Comparison of ENCODE assay signal across 14 cellular contexts in genomic region chr7:108581655-108582491, GRCh38. TPM values are rescaled to one million over a fixed set of nuclear protein-coding genes. Genes with fewer than 3 reads are reported as not detected.
A peak's percentile ranks its signal among the peaks of the same experiment; 100 is the strongest.
DNase-seq lines count a peak whose midpoint lies in the region; ATAC-seq and TF ChIP-seq lines count a peak whose summit lies in the region.
"Had no signal": no experiment of that assay in that cellular context is flagged by ENCODE, and none has a peak within 500 bp of the region (broad histone marks: within the 10 kb centered on the region; RNA-seq: fewer than 3 reads in every experiment).

No MANE protein-coding gene starts in this region.

- H3K36me3 ChIP-seq in H7 (replicated peaks; ENCODE audit: control insufficient read depth, insufficient read depth, low read length) (no peaks in the 10 kb centered on the region), SK-N-SH (replicated peaks in 1 of 2; ENCODE audit: control insufficient read depth in 1 of 2, insufficient read depth in 2 of 2, low read length in 1 of 2) (peaks cover 0 to 2% of the 10 kb centered on the region in 2 experiments), iPS-20b (ENCODE audit: insufficient read depth, low read depth, low read length) (peaks cover 15% of the 10 kb centered on the region), MM.1S (replicated peaks; ENCODE audit: insufficient read depth, low read length) (no peaks in the 10 kb centered on the region)

- H3F3A ChIP-seq in SK-N-SH (replicated peaks; ENCODE audit: insufficient read depth) (no peaks in the 10 kb centered on the region), MM.1S (ENCODE audit: insufficient read depth, low read length) (no peaks in the 10 kb centered on the region)

- WGBS in SK-N-SH (ENCODE audit: low lambda C conversion rate), result 76% methylated on average over 4 of the region's 4 CpGs

- peaks cover 24% of the 10 kb centered on the region for H3K36me3 Mint-ChIP-seq in activated CD8-positive, alpha-beta T cell treated with anti-CD3 and anti-CD28 coated beads, Interleukin-2, amount 10 ng/mL, durations not matched to agents 7 days and 5 days (ENCODE audit: low read depth)

- H3K4me3 ChIP-seq in H7 (ENCODE audit: insufficient read depth, low read depth, low read length) (no peak overlapping the region), SK-N-SH (ENCODE audit: low read depth in 2 of 2, low read length in 1 of 2) (no peak overlapping the region), iPS-20b (ENCODE audit: low read length) (peak overlapping the region; percentile 21), MM.1S (ENCODE audit: low read length) (no peak overlapping the region)
- H3K4me3 ChIP-seq: heart left ventricle, suprapubic skin had no signal

- POLR2A ChIA-PET in SK-N-SH (lab: Yijun Ruan, JAX), result no interaction called here
- POLR2A ChIA-PET in activated CD8-positive, alpha-beta T cell treated with anti-CD3 and anti-CD28 coated beads, Interleukin-2, amount 10 ng/mL, durations not matched to agents 7 days and 5 days (lab: Charles Lee), result no interaction called here

- no peaks in the 10 kb centered on the region for H3K79me2 ChIP-seq in SK-N-SH (ENCODE audit: insufficient read depth)
- no peaks in the 10 kb centered on the region for H3K79me2 ChIP-seq in MM.1S (ENCODE audit: low read length)

- CTCF ChIA-PET in SK-N-SH (lab: Yijun Ruan, JAX), result no interaction called here
- CTCF ChIA-PET in activated CD8-positive, alpha-beta T cell treated with anti-CD3 and anti-CD28 coated beads, Interleukin-2, amount 10 ng/mL, durations not matched to agents 7 days and 5 days (lab: Charles Lee), result no interaction called here

- H2AFZ ChIP-seq in SK-N-SH (ENCODE audit: low read depth), result peak overlapping the region; percentile 7; the same call in 1 of the 2 replicates
- no peak overlapping the region for H2AFZ ChIP-seq in MM.1S (ENCODE audit: low read length)

- no peaks in the 10 kb centered on the region for H4K20me1 ChIP-seq in SK-N-SH (ENCODE audit: insufficient read depth)
- H4K20me1 ChIP-seq in MM.1S (ENCODE audit: insufficient read depth, low read length), result no peaks in the 10 kb centered on the region

- no peak overlapping the region for H3K4me2 ChIP-seq in SK-N-SH
- H3K4me2 ChIP-seq in MM.1S (ENCODE audit: low read depth, low read length), result no peak overlapping the region

- H3K9ac ChIP-seq in SK-N-SH (no peak overlapping the region), iPS-20b (ENCODE audit: low read depth, low read length) (no peak overlapping the region), MM.1S (ENCODE audit: low read length) (no peak overlapping the region)

- H3K4me1 Mint-ChIP-seq in activated CD8-positive, alpha-beta T cell treated with anti-CD3 and anti-CD28 coated beads, Interleukin-2, amount 10 ng/mL, durations not matched to agents 7 days and 5 days (ENCODE audit: low read depth), result no peaks in the 10 kb centered on the region

- H3K9me2 ChIP-seq in SK-N-SH, result no peaks in the 10 kb centered on the region
- no peaks in the 10 kb centered on the region for H3K9me2 ChIP-seq in MM.1S (replicated peaks; ENCODE audit: insufficient read depth, low read length)

- peaks cover 10% of the 10 kb centered on the region for H3K27me3 Mint-ChIP-seq in activated CD8-positive, alpha-beta T cell treated with anti-CD3 and anti-CD28 coated beads, Interleukin-2, amount 10 ng/mL, durations not matched to agents 7 days and 5 days (ENCODE audit: low read depth)

- peaks cover 4% of the 10 kb centered on the region for H3K9me3 Mint-ChIP-seq in activated CD8-positive, alpha-beta T cell treated with anti-CD3 and anti-CD28 coated beads, Interleukin-2, amount 10 ng/mL, durations not matched to agents 7 days and 5 days (ENCODE audit: insufficient read depth)

- no peak for ATAC-seq in HG03159 (IDR thresholded peaks at IDR 0.05; ENCODE audit: unreplicated experiment)
- ATAC-seq in activated CD8-positive, alpha-beta T cell treated with anti-CD3 and anti-CD28 coated beads, Interleukin-2, amount 10 ng/mL, durations not matched to agents 7 days and 5 days, result no peak
- ATAC-seq: heart left ventricle, sciatic nerve had no signal

- H3K27ac Mint-ChIP-seq in activated CD8-positive, alpha-beta T cell treated with anti-CD3 and anti-CD28 coated beads, Interleukin-2, amount 10 ng/mL, durations not matched to agents 7 days and 5 days, result no peak overlapping the region

- no peaks in the 10 kb centered on the region for H3K27me3 ChIP-seq in H7 (ENCODE audit: control insufficient read depth, insufficient read depth, low read length)
- no peaks in the 10 kb centered on the region for H3K27me3 ChIP-seq in SK-N-SH (ENCODE audit: insufficient read depth)
- H3K27me3 ChIP-seq in iPS-20b (ENCODE audit: insufficient read depth, low read length), result no peaks in the 10 kb centered on the region
- no peaks in the 10 kb centered on the region for H3K27me3 ChIP-seq in MM.1S (replicated peaks; ENCODE audit: insufficient read depth, low read length)
- H3K27me3 ChIP-seq: heart left ventricle, suprapubic skin had no signal

- peak overlapping the region in 1 of 2 experiments; percentile 47; a peak in 1 of 4 replicates for H3K27ac ChIP-seq in SK-N-SH (ENCODE audit: low read depth in 2 of 2, low read length in 1 of 2)
- H3K27ac ChIP-seq in iPS-20b (ENCODE audit: low read length), result peak overlapping the region; percentile 40
- no peak overlapping the region for H3K27ac ChIP-seq in MM.1S (ENCODE audit: low read length)
- H3K27ac ChIP-seq: heart left ventricle, suprapubic skin had no signal

- no peak for TF ChIP-seq CTCF in SK-N-SH (IDR thresholded peaks at IDR 0.05)
- no peak for TF ChIP-seq CTCF in MM.1S (IDR thresholded peaks at IDR 0.05; ENCODE audit: low read length)

- H3K4me3 Mint-ChIP-seq in activated CD8-positive, alpha-beta T cell treated with anti-CD3 and anti-CD28 coated beads, Interleukin-2, amount 10 ng/mL, durations not matched to agents 7 days and 5 days, result no peak overlapping the region

- DNase-seq in H7 (peak; percentile 45), SK-N-SH (no peak), renal cortical epithelial cell (ENCODE audit: low read depth) (peak; percentile 74), MM.1S (no peak)
- no peak for DNase-seq in activated CD8-positive, alpha-beta T cell treated with anti-CD3 and anti-CD28 coated beads, Interleukin-2, amount 10 ng/mL, durations not matched to agents 7 days and 5 days
- DNase-seq: activated CD8-positive, alpha-beta memory T cell treated with anti-CD3 and anti-CD28 coated beads, Interleukin-2, amount 50 U/mL, for 48 hours; effector memory CD4-positive, alpha-beta T cell; heart left ventricle; NCI-H1436; NCI-H526 had no signal

- H3K9me3 ChIP-seq in SK-N-SH (no peaks in the 10 kb centered on the region), iPS-20b (ENCODE audit: insufficient read depth, low read depth, low read length) (peaks cover 14% of the 10 kb centered on the region; the same call in 1 of the 2 replicates), MM.1S (replicated peaks; ENCODE audit: insufficient read depth, low read length) (no peaks in the 10 kb centered on the region)
- H3K9me3 ChIP-seq: suprapubic skin had no signal

- no peak for TF ChIP-seq EP300 in SK-N-SH (IDR thresholded peaks at IDR 0.05; ENCODE audit: borderline replicate concordance in 1 of 2, low read depth in 1 of 2, low read length in 1 of 2)

- no peak for TF ChIP-seq RAD21 in SK-N-SH (IDR thresholded peaks at IDR 0.05; ENCODE audit: low read length)

- H3K4me1 ChIP-seq in SK-N-SH (ENCODE audit: control insufficient read depth in 1 of 2, insufficient read depth in 2 of 2, low read depth in 1 of 2, low read length in 1 of 2) (peaks cover 0 to 2% of the 10 kb centered on the region in 2 experiments; a peak in 1 of 4 replicates), iPS-20b (ENCODE audit: insufficient read depth, low read length) (peaks cover 13% of the 10 kb centered on the region; the same call in 1 of the 2 replicates), MM.1S (ENCODE audit: low read length) (no peaks in the 10 kb centered on the region)
- H3K4me1 ChIP-seq: suprapubic skin had no signal

TF ChIP-seq in SK-N-SH, 30 proteins besides CTCF, POLR2A, EP300 and RAD21 (continues in another document):
- no peak for TF ChIP-seq GABPA (IDR thresholded peaks at IDR 0.05; ENCODE audit: low read depth)
- TF ChIP-seq, protein P1, sequence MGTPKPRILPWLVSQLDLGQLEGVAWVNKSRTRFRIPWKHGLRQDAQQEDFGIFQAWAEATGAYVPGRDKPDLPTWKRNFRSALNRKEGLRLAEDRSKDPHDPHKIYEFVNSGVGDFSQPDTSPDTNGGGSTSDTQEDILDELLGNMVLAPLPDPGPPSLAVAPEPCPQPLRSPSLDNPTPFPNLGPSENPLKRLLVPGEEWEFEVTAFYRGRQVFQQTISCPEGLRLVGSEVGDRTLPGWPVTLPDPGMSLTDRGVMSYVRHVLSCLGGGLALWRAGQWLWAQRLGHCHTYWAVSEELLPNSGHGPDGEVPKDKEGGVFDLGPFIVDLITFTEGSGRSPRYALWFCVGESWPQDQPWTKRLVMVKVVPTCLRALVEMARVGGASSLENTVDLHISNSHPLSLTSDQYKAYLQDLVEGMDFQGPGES (IDR thresholded peaks at IDR 0.05; ENCODE audit: low read depth, low read length), result no peak
- TF ChIP-seq SMC3 (IDR thresholded peaks at IDR 0.05; ENCODE audit: low read depth, low read length), result no peak
- no peak for TF ChIP-seq RXRA (IDR thresholded peaks at IDR 0.05; ENCODE audit: borderline replicate concordance, low read depth)

RNA-seq across cellular contexts. Expression of gene DNAJB9, which starts 12.2 kb away (rescaled TPM):
- total RNA-seq in H7 (2014; rRNA removed; shearing (Covaris generic)), result 14.7 and 18.5 TPM in 2 replicates
- 6.4 and 6.6 TPM in 2 replicates for polyA plus RNA-seq in SK-N-SH (2012; rRNA removed)
- polyA plus RNA-seq in SK-N-SH (2012; cell fraction: cytosol; rRNA removed), result 8.5 and 9.9 TPM in 2 replicates
- polyA plus RNA-seq in SK-N-SH (2012; cell fraction: nucleus; rRNA removed), result 2.1 and 4.3 TPM in 2 replicates
- 28.1 and 42.5 TPM in 2 replicates for total RNA-seq in renal cortical epithelial cell
- 1 to 10 TPM; 9.4 to 9.6 TPM for total RNA-seq in activated CD8-positive, alpha-beta T cell treated with anti-CD3 and anti-CD28 coated beads, Interleukin-2, amount 10 ng/mL, durations not matched to agents 7 days and 5 days

RNA-seq across cellular contexts. Expression of gene THAP5, which starts 12.4 kb away (rescaled TPM):
- 11.9 and 15.6 TPM in 2 replicates for total RNA-seq in H7 (2014; rRNA removed; shearing (Covaris generic))
- polyA plus RNA-seq in SK-N-SH (2012; rRNA removed), result 4.2 and 5.3 TPM in 2 replicates
- polyA plus RNA-seq in SK-N-SH (2012; cell fraction: cytosol; rRNA removed), result 7.7 and 8.1 TPM in 2 replicates
- polyA plus RNA-seq in SK-N-SH (2012; cell fraction: nucleus; rRNA removed), result 3.1 and 4.9 TPM in 2 replicates
- total RNA-seq in renal cortical epithelial cell, result 20.3 and 21.7 TPM in 2 replicates
- total RNA-seq in activated CD8-positive, alpha-beta T cell treated with anti-CD3 and anti-CD28 coated beads, Interleukin-2, amount 10 ng/mL, durations not matched to agents 7 days and 5 days, result 10 to 100 TPM; 26.7 to 29.4 TPM

RNA-seq across cellular contexts. Expression of gene PNPLA8, which starts 55.9 kb away (rescaled TPM):
- total RNA-seq in H7 (2014; rRNA removed; shearing (Covaris generic)), result 15.1 and 16.4 TPM in 2 replicates
- polyA plus RNA-seq in SK-N-SH (2012; rRNA removed), result 7.2 and 9.8 TPM in 2 replicates
- polyA plus RNA-seq in SK-N-SH (2012; cell fraction: cytosol; rRNA removed), result 12.4 and 16.1 TPM in 2 replicates
- polyA plus RNA-seq in SK-N-SH (2012; cell fraction: nucleus; rRNA removed), result 3.2 and 7.4 TPM in 2 replicates
- total RNA-seq in renal cortical epithelial cell, result 58.5 and 60.2 TPM in 2 replicates
- total RNA-seq in activated CD8-positive, alpha-beta T cell treated with anti-CD3 and anti-CD28 coated beads, Interleukin-2, amount 10 ng/mL, durations not matched to agents 7 days and 5 days, result 10 to 100 TPM; 13.0 to 13.6 TPM

Comparison
In these comparisons a context has a peak if more than half of its experiments do, and no peak if none do; other contexts are left out.
1. DNase-seq: peak in H7 (single experiment) and renal cortical epithelial cell (single experiment); none in SK-N-SH (single experiment), MM.1S (single experiment) and activated CD8-positive, alpha-beta T cell treated with anti-CD3 and anti-CD28 coated beads, Interleukin-2, amount 10 ng/mL, durations not matched to agents 7 days and 5 days (single experiment).